In the genomic region with DNA sequence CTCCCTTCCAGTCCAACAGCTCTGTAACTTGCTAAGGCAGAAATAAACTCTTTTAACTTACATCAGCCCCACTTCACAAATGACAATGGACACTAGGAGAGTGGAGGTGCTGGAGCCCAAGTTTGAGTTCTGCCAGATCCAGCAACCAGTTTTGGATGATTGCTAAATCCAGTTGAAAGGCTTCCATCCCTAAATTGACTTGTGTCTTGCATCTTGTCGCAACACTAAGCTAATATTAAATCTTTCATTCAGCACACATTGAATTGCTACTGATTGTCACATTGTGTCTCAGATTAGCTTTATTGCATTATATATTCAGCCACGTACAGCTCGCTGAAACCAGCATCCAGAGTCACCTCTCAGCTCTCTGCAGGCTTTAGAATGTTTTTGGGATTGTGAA, we compare ENCODE assay signal across 20 cellular contexts. TPM values are rescaled to one million over a fixed set of nuclear protein-coding genes. Genes with fewer than 3 reads are reported as not detected.
A peak's percentile ranks its signal among the peaks of the same experiment; 100 is the strongest.
DNase-seq lines count a peak whose midpoint lies in the region; ATAC-seq, FAIRE-seq and TF ChIP-seq lines count a peak whose summit lies in the region.
"Had no signal": no experiment of that assay in that cellular context is flagged by ENCODE, and none has a peak within 500 bp of the region (broad histone marks: within the 10 kb centered on the region; RNA-seq: fewer than 3 reads in every experiment).

No MANE protein-coding gene starts in this region.

- H2AK5ac ChIP-seq in IMR-90 (ENCODE audit: low read depth, low read length): peak overlapping the region; percentile 60; the same call in 1 of the 2 replicates

- H3K27me3 ChIP-seq in IMR-90 (ENCODE audit: control insufficient read depth, insufficient read depth, low read length) (no peaks in the 10 kb centered on the region), body of pancreas (no peaks in the 10 kb centered on the region)
- H3K27me3 ChIP-seq: BE2C had no signal

- H2BK120ac ChIP-seq in IMR-90 (ENCODE audit: low read depth, low read length): peak overlapping the region; percentile 70

- no peaks in the 10 kb centered on the region for H3K36me3 ChIP-seq in IMR-90 (ENCODE audit: control insufficient read depth, insufficient read depth, low read length)
- no peaks in the 10 kb centered on the region for H3K36me3 ChIP-seq in body of pancreas (replicated peaks in 1 of 2; ENCODE audit: insufficient read depth in 1 of 2, low read depth in 2 of 2)
- H3K36me3 ChIP-seq: BE2C had no signal

- TF ChIP-seq CTCF in IMR-90 (conservative IDR thresholded peaks at IDR 0.05; ENCODE audit: low read depth, low read length): no peak
- TF ChIP-seq CTCF in body of pancreas (IDR thresholded peaks at IDR 0.05): no peak
- TF ChIP-seq CTCF in mesothelial cell of epicardium (IDR thresholded peaks at IDR 0.05; ENCODE audit: unreplicated experiment): no peak

- H2BK20ac ChIP-seq in IMR-90 (ENCODE audit: low read depth, low read length): peak overlapping the region; percentile 58

- no CpG with 5 or more reads among the region's 3 CpGs for WGBS in IMR-90 (ENCODE audit: extremely low coverage in 2 of 2, insufficient read length in 1 of 2), 2 experiments
- WGBS in body of pancreas, 2 donors: 79 to 86% methylated on average over 3 of the region's 3 CpGs

- peaks cover 6% of the 10 kb centered on the region for H3K9me1 ChIP-seq in IMR-90 (ENCODE audit: insufficient read depth, low read length)

- no peaks in the 10 kb centered on the region for H3K36me3 Mint-ChIP-seq in mesothelial cell of epicardium
- H3K36me3 Mint-ChIP-seq: CD4-positive, alpha-beta memory T cell had no signal

- H4K91ac ChIP-seq in IMR-90 (ENCODE audit: insufficient read depth, low read depth, low read length): peak overlapping the region; percentile 23; the same call in 1 of the 2 replicates

- POLR2A ChIA-PET in IMR-90 (lab: Charles Lee; ENCODE audit: unreplicated experiment): interaction anchor here (0.5 kb wide), 1 partner anchor 360 kb away, joined by 3 read pairs; no protein-coding TSS in a partner anchor

- H3K27me3 Mint-ChIP-seq in mesothelial cell of epicardium (ENCODE audit: low read depth): no peaks in the 10 kb centered on the region

- H3K14ac ChIP-seq in IMR-90 (replicated peaks; ENCODE audit: low read depth, low read length): peak overlapping the region; percentile 42

- H2AFZ ChIP-seq in IMR-90 (replicated peaks; ENCODE audit: low read length, poor library complexity): no peak overlapping the region
- H2AFZ ChIP-seq: GM23248 had no signal

- H4K5ac ChIP-seq in IMR-90 (ENCODE audit: low read depth, low read length): peak overlapping the region; percentile 55; the same call in 1 of the 2 replicates

- H3K27ac Mint-ChIP-seq in mesothelial cell of epicardium: peak overlapping the region; percentile 64
- H3K27ac Mint-ChIP-seq: CD4-positive, alpha-beta memory T cell had no signal

- no peak overlapping the region for H3K4me2 ChIP-seq in IMR-90 (ENCODE audit: low read depth, low read length)

- intact Hi-C loops in IMR-90 (cut with micrococcal nuclease): no loop called here
- intact Hi-C loops in body of pancreas (cut with DNase I): no loop called here

- H3K4ac ChIP-seq in IMR-90 (ENCODE audit: low read depth, low read length): peak overlapping the region; percentile 16

- H3K27ac ChIP-seq in IMR-90 (ENCODE audit: insufficient read depth, low read length): no peak overlapping the region
- peak overlapping the region in 3 of 4 donors; percentile 0 to 62 (median 45) for H3K27ac ChIP-seq in body of pancreas
- H3K27ac ChIP-seq: C4-2B had no signal

- H3K9me3 ChIP-seq in IMR-90 (ENCODE audit: control insufficient read depth, insufficient read depth, low read length): no peaks in the 10 kb centered on the region
- no peaks in the 10 kb centered on the region for H3K9me3 ChIP-seq in body of pancreas
- H3K9me3 ChIP-seq: BE2C had no signal

- DNase-seq in IMR-90 (no peak), body of pancreas (no peak), mesothelial cell of epicardium (ENCODE audit: low spot score in 2 of 2, unreplicated experiment in 2 of 2) (no peak), putamen (ENCODE audit: low spot score) (peak; percentile 21), ACHN (no peak), GM12892 (ENCODE audit: insufficient read length) (no peak), Ammon's horn (ENCODE audit: low spot score) (no peak)
- DNase-seq: BE2C; CD4-positive, alpha-beta memory T cell; DMS153; DMS79 treated with DMSO at 0.1 percent for 48 hours had no signal

- BruUV-seq in IMR-90 (replicated peaks; lab: Mats Ljungman, UMichigan): no TSS peak

- peaks cover 71% of the 10 kb centered on the region for H3K4me1 Mint-ChIP-seq in mesothelial cell of epicardium
- H3K4me1 Mint-ChIP-seq: CD4-positive, alpha-beta memory T cell had no signal

- H3K4me3 ChIP-seq in IMR-90 (ENCODE audit: insufficient read depth, low read depth, low read length) (no peak overlapping the region), body of pancreas (no peak overlapping the region)
- H3K4me3 ChIP-seq: GM23248 had no signal

- H3K4me1 ChIP-seq in IMR-90 (ENCODE audit: control insufficient read depth, insufficient read depth, low read length): peaks cover 12% of the 10 kb centered on the region
- no peaks in the 10 kb centered on the region for H3K4me1 ChIP-seq in body of pancreas
- H3K4me1 ChIP-seq: BE2C had no signal

- no peak overlapping the region for H2AK9ac ChIP-seq in IMR-90 (replicated peaks; ENCODE audit: low read depth, low read length, poor library complexity)

- peak overlapping the region; percentile 6 to 59; a peak in 3 of 4 replicates for H4K8ac ChIP-seq in IMR-90 (ENCODE audit: low read depth in 2 of 2, low read length in 2 of 2)

- in situ Hi-C loops in IMR-90 (cut with MboI; ENCODE audit: low sequenced_read_pairs) (no loop called here), ACHN (cut with HindIII; ENCODE audit: low pct_ligation_motif_present, low pct_unique_long_range_greater_than_20kb, low sequenced_read_pairs) (no loop called here)

- peak overlapping the region; percentile 57; the same call in 1 of the 2 replicates for H3K23ac ChIP-seq in IMR-90 (ENCODE audit: low read depth, low read length)

- H3K56ac ChIP-seq in IMR-90 (ENCODE audit: extremely low read depth, insufficient read depth, low read length): no peak overlapping the region

- FAIRE-seq in GM12892 (lab: Jason Lieb, UNC): no peak
- FAIRE-seq: D721Med, G401.6, GM12891, H54, HTR-8/SVneo had no signal

- no peaks in the 10 kb centered on the region for H4K20me1 ChIP-seq in IMR-90 (ENCODE audit: insufficient read depth, low read length)

- ATAC-seq in IMR-90 (ENCODE audit: low read depth) (no peak), body of pancreas (no peak), GM18907 (IDR thresholded peaks at IDR 0.05; ENCODE audit: unreplicated experiment) (no peak)
- ATAC-seq: HCT116 had no signal

- TF ChIP-seq POLR2A in IMR-90 (IDR thresholded peaks at IDR 0.05; ENCODE audit: low read depth, low read length) (no peak), body of pancreas (IDR thresholded peaks at IDR 0.05) (no peak), GM12892 (IDR thresholded peaks at IDR 0.05; ENCODE audit: low read depth, low read length) (no peak)

- dilution Hi-C loops in IMR-90 (cut with HindIII; ENCODE audit: low sequenced_read_pairs, unreplicated experiment): no loop called here

- H3K9me3 Mint-ChIP-seq in mesothelial cell of epicardium: no peaks in the 10 kb centered on the region
- H3K9me3 Mint-ChIP-seq: CD4-positive, alpha-beta memory T cell had no signal

- no peak overlapping the region for H3K4me3 Mint-ChIP-seq in mesothelial cell of epicardium
- H3K4me3 Mint-ChIP-seq: CD4-positive, alpha-beta memory T cell had no signal

- no peak overlapping the region for H3K9ac ChIP-seq in IMR-90 (ENCODE audit: low read depth, low read length)
- H3K9ac ChIP-seq: GM23248 had no signal

- peak overlapping the region; percentile 86; the same call in 2 of the 3 replicates for H2BK15ac ChIP-seq in IMR-90 (ENCODE audit: low read depth, low read length)

- CTCF ChIA-PET in IMR-90 (lab: Yijun Ruan, JAX): interaction anchor here (0.5 to 0.7 kb wide), 2 partner anchors 47 to 912 kb away, joined by 3 to 4 read pairs; no protein-coding TSS in a partner anchor

- H3K79me1 ChIP-seq in IMR-90 (ENCODE audit: low read depth in 1 of 2, low read length in 2 of 2): no peaks in the 10 kb centered on the region

- no peak for TF ChIP-seq RAD21 in IMR-90 (IDR thresholded peaks at IDR 0.05; ENCODE audit: low read length)

- H3K18ac ChIP-seq in IMR-90 (ENCODE audit: low read depth, low read length): peak overlapping the region; percentile 84

- peak overlapping the region; percentile 63 for H2BK5ac ChIP-seq in IMR-90 (ENCODE audit: low read depth, low read length, poor library complexity, severe bottlenecking)

TF ChIP-seq in IMR-90, 13 proteins besides CTCF, POLR2A, EP300 and RAD21:
- TF ChIP-seq MAFK (IDR thresholded peaks at IDR 0.05; ENCODE audit: low read depth, low read length) (no peak), ELK1 (IDR thresholded peaks at IDR 0.05; ENCODE audit: borderline replicate concordance, low read depth, low read length) (no peak), MAZ (IDR thresholded peaks at IDR 0.05; ENCODE audit: borderline replicate concordance, low read depth, low read length) (no peak), BHLHE40 (IDR thresholded peaks at IDR 0.05; ENCODE audit: low read depth, low read length) (no peak)

RNA-seq across cellular contexts. Expression of gene LIPC, which starts 41.7 kb away (rescaled TPM):
- total RNA-seq in IMR-90 (2012; rRNA removed) (under 0.01 TPM in 1 of 2 replicates, not detected in the other), body of pancreas (1 to 10 TPM; 1.6 to 2.3 TPM), mesothelial cell of epicardium (not detected in 3 replicates)
- 0.07 and 0.14 TPM in 2 replicates for polyA plus RNA-seq in IMR-90 (2012; rRNA removed)
- 0.05 and 0.19 TPM in 2 replicates for polyA plus RNA-seq in IMR-90 (2012; cell fraction: cytosol; rRNA removed)
- 0.12 TPM in 1 of 2 replicates, not detected in the other for polyA plus RNA-seq in IMR-90 (2012; cell fraction: nucleus; rRNA removed; ENCODE audit: low replicate concordance)
- not detected for polyA plus RNA-seq in GM12892 (2012; ENCODE audit: missing spikeins)
